ENCODE assay signal across 8 cellular contexts in the genomic region with DNA sequence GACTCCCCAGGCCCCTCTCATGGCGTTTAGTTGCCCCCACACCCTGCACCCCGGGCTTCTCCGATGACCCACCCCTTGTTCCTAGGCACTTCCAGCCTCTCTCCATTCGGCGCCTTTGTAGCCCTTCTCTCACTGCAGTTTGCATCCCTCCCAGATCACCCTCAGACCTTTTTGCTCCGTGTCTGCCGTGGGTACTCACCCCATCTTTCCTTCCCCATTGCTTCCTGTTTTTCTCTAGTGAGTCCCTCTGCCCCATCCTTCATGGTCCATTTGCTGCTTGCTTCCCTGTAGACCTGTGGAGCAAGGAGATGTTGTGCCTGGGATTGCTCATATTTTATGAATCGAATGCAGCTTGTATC. TPM values are rescaled to one million over a fixed set of nuclear protein-coding genes. Genes with fewer than 3 reads are reported as not detected.
DNase-seq lines count a peak whose midpoint lies in the region; ATAC-seq, FAIRE-seq and TF ChIP-seq lines count a peak whose summit lies in the region.

No MANE protein-coding gene starts in this region.

- H3K79me2 ChIP-seq in astrocyte (ENCODE audit: insufficient read depth, low read length) (peaks cover 48% of the 10 kb centered on the region), HepG2 (ENCODE audit: insufficient read depth, low read length) (peaks cover 29% of the 10 kb centered on the region)

- POLR2A ChIA-PET in HepG2 (lab: Yijun Ruan, JAX) = interaction anchor here (0.6 to 1.3 kb wide), 5 partner anchors 17 to 226 kb away, joined by 3 to 5 read pairs (median 3); a partner anchor contains a TSS

- H3K4me2 ChIP-seq in BLaER1 (peak overlapping the region; percentile 82), astrocyte (ENCODE audit: low read length) (peak overlapping the region; percentile 98), HepG2 (ENCODE audit: low read depth, low read length) (peak overlapping the region; percentile 83)

- WGBS in HepG2 (ENCODE audit: low lambda C conversion rate) = under 1% methylated on average over 8 of the region's 8 CpGs
- 0% methylated on average over 7 to 8 of the region's 8 CpGs for WGBS in transverse colon (ENCODE audit: low coverage in 1 of 2), 2 donors

- H3K4me3 Mint-ChIP-seq in astrocyte (ENCODE audit: unreplicated experiment) = peak overlapping the region; percentile 98

- H3K27ac Mint-ChIP-seq in astrocyte (ENCODE audit: unreplicated experiment) = peak overlapping the region; percentile 93

- intact Hi-C loops in HepG2 (cut with micrococcal nuclease; ENCODE audit: unreplicated experiment) (loop anchor here (2.0 to 10.0 kb wide), 2 partner anchors 74 to 228 kb away; a partner anchor contains a TSS), transverse colon (cut with DNase I; ENCODE audit: low total_unique reads) (no loop called here)

- H3K27me3 ChIP-seq in BLaER1 (no peaks in the 10 kb centered on the region), astrocyte (ENCODE audit: insufficient read depth, low read length) (no peaks in the 10 kb centered on the region), HepG2 (ENCODE audit: control insufficient read depth in 1 of 2, insufficient read depth in 2 of 2, low read length in 2 of 2) (no peaks in the 10 kb centered on the region; a peak in 1 of 5 replicates), transverse colon (no peaks in the 10 kb centered on the region)

- TF ChIP-seq EP300 in HepG2 (IDR thresholded peaks at IDR 0.05; ENCODE audit: low read depth in 2 of 2, low read length in 2 of 2) (no peak), HepG2 (CRISPR knock-in tag; IDR thresholded peaks at IDR 0.05; ENCODE audit: borderline replicate concordance) (no peak), transverse colon (IDR thresholded peaks at IDR 0.05; ENCODE audit: low read depth) (no peak)

- H3K27ac ChIP-seq in BLaER1 = peak overlapping the region; percentile 97
- H3K27ac ChIP-seq in astrocyte (ENCODE audit: low read depth, low read length) = peak overlapping the region; percentile 95
- H3K27ac ChIP-seq in HepG2 (ENCODE audit: extremely low read length, insufficient read depth, low read length) = peak overlapping the region; percentile 65
- peak overlapping the region; percentile 80 to 88 (median 86) for H3K27ac ChIP-seq in transverse colon

- H3K4me1 ChIP-seq in BLaER1 (peaks cover 18% of the 10 kb centered on the region), astrocyte (ENCODE audit: insufficient read depth, low read length) (peaks cover 8% of the 10 kb centered on the region), HepG2 (ENCODE audit: insufficient read depth, low read length) (peaks cover 44% of the 10 kb centered on the region), transverse colon (peaks cover 9 to 22% (median 12%) of the 10 kb centered on the region in 4 donors)

- peak; percentile 2 for ATAC-seq in HG03097 (IDR thresholded peaks at IDR 0.05; ENCODE audit: low FRiP score, unreplicated experiment)
- ATAC-seq in HepG2 = peak; percentile 30
- no peak for ATAC-seq in GM18907 (IDR thresholded peaks at IDR 0.05; ENCODE audit: unreplicated experiment)
- no peak for ATAC-seq in HG03439 (IDR thresholded peaks at IDR 0.05; ENCODE audit: unreplicated experiment)

- TF ChIP-seq POLR2A in HepG2 (IDR thresholded peaks at IDR 0.05; ENCODE audit: insufficient read depth in 1 of 2, low read depth in 2 of 2, low read length in 2 of 2) (no peak), transverse colon (IDR thresholded peaks at IDR 0.05) (no peak)

- H3K36me3 Mint-ChIP-seq in astrocyte (ENCODE audit: low read depth, unreplicated experiment) = peaks cover 8% of the 10 kb centered on the region

- H3K9ac ChIP-seq in BLaER1 (peak overlapping the region; percentile 99), astrocyte (ENCODE audit: low read length) (peak overlapping the region; percentile 100), HepG2 (ENCODE audit: insufficient read depth, low read depth, low read length) (peak overlapping the region; percentile 94)

- CTCF ChIA-PET in HepG2 (lab: Yijun Ruan, JAX; ENCODE audit: low intra/inter-chr PET ratio, low total read pairs) = interaction anchor here (3.0 kb wide), 1 partner anchor 115 kb away, joined by 43 read pairs; no protein-coding TSS in a partner anchor

- H3K4me3 ChIP-seq in BLaER1 (peak overlapping the region; percentile 93), astrocyte (ENCODE audit: insufficient read depth, low read depth, low read length) (peak overlapping the region; percentile 93), HepG2 (replicated peaks in 1 of 3; ENCODE audit: insufficient read depth in 1 of 3, low read depth in 2 of 3, low read length in 3 of 3) (peak overlapping the region; percentile 67 to 89 (median 86)), transverse colon (peak overlapping the region; percentile 51 to 85 (median 71))

- in situ Hi-C loops in HepG2 (cut with HindIII; ENCODE audit: extremely low pct_ligation_motif_present, low pct_unique_long_range_greater_than_20kb) = loop anchor here (5.0 kb wide), 1 partner anchor 116 kb away; no protein-coding TSS in a partner anchor
- in situ Hi-C loops in transverse colon (cut with MboI; ENCODE audit: low pct_ligation_motif_present in 1 of 4, low pct_unique_long_range_greater_than_20kb in 1 of 4, low sequenced_read_pairs in 3 of 4) = no loop called here

- no peaks in the 10 kb centered on the region for H3K9me3 Mint-ChIP-seq in astrocyte (ENCODE audit: unreplicated experiment)

- FAIRE-seq in astrocyte (lab: Jason Lieb, UNC) = no peak
- FAIRE-seq in HepG2 (lab: Jason Lieb, UNC) = no peak

- H3K9me3 ChIP-seq in BLaER1 (no peaks in the 10 kb centered on the region), astrocyte (ENCODE audit: insufficient read depth, low read depth, low read length) (no peaks in the 10 kb centered on the region), HepG2 (ENCODE audit: low read length) (no peaks in the 10 kb centered on the region), transverse colon (no peaks in the 10 kb centered on the region)

- no peak for DNase-seq in astrocyte (ENCODE audit: low read depth)
- DNase-seq in HepG2 (ENCODE audit: low spot score) = no peak
- DNase-seq in transverse colon = no peak
- no peak for DNase-seq in hippocampal formation (lab: John Stamatoyannopoulos, UW)

- H4K20me1 ChIP-seq in BLaER1 (peaks cover 29% of the 10 kb centered on the region; the same call in 1 of the 2 replicates), astrocyte (ENCODE audit: insufficient read depth, low read length) (peaks cover 16% of the 10 kb centered on the region), HepG2 (ENCODE audit: insufficient read depth, low read length) (no peaks in the 10 kb centered on the region)

- TF ChIP-seq RAD21 in HepG2 (CRISPR knock-in tag; IDR thresholded peaks at IDR 0.05) = no peak

- peaks cover 44% of the 10 kb centered on the region for H3K36me3 ChIP-seq in BLaER1
- peaks cover 31% of the 10 kb centered on the region for H3K36me3 ChIP-seq in astrocyte (ENCODE audit: insufficient read depth, low read length)
- peaks cover 0 to 33% of the 10 kb centered on the region in 2 experiments; a peak in 4 of 5 replicates for H3K36me3 ChIP-seq in HepG2 (replicated peaks in 1 of 2; ENCODE audit: control insufficient read depth in 1 of 2, insufficient read depth in 2 of 2, low read length in 2 of 2)
- H3K36me3 ChIP-seq in transverse colon = peaks cover 0 to 14% (median 3%) of the 10 kb centered on the region in 4 donors

- H3K27me3 Mint-ChIP-seq in astrocyte (ENCODE audit: low read depth, unreplicated experiment) = no peaks in the 10 kb centered on the region

- TF ChIP-seq CTCF in astrocyte (IDR thresholded peaks at IDR 0.05; ENCODE audit: insufficient read depth, low read depth, low read length) = no peak
- no peak for TF ChIP-seq CTCF in HepG2 (CRISPR knock-in tag; IDR thresholded peaks at IDR 0.05)
- TF ChIP-seq CTCF in transverse colon (IDR thresholded peaks at IDR 0.05) = no peak

- H2AFZ ChIP-seq in astrocyte (ENCODE audit: low read depth, low read length) (peak overlapping the region; percentile 83), HepG2 (ENCODE audit: low read length) (no peak overlapping the region)

- no TSS peak for BruUV-seq in HepG2 (replicated peaks; lab: Mats Ljungman, UMichigan)

- peaks cover 18% of the 10 kb centered on the region for H3K4me1 Mint-ChIP-seq in astrocyte (ENCODE audit: low read depth, unreplicated experiment)

RNA-seq across cellular contexts. Expression of a gene that starts 0.6 kb away (rescaled TPM):
- total RNA-seq in astrocyte (58.2 and 62.9 TPM in 2 replicates), HepG2 (2016; rRNA removed; fragmentation: Illumina TruSeq; extraction: Trizol) (59.1 and 78.9 TPM in 2 replicates), transverse colon (10 to 100 TPM in 3 of 4 donors, 1 to 10 TPM in 1; 3.6 to 31.6 (median 23.5) TPM)
- total RNA-seq in HepG2 (2016; cell fraction: cytosol; rRNA removed; fragmentation: Illumina TruSeq; extraction: Trizol; ENCODE audit: low read depth) = 21.7 and 21.9 TPM in 2 replicates
- total RNA-seq in HepG2 (2016; cell fraction: insoluble cytoplasmic fraction; rRNA removed; fragmentation: Illumina TruSeq; extraction: Trizol) = 60.4 and 77.7 TPM in 2 replicates
- total RNA-seq in HepG2 (2016; cell fraction: membrane; rRNA removed; fragmentation: Illumina TruSeq; extraction: Trizol) = 70.7 and 70.9 TPM in 2 replicates
- total RNA-seq in HepG2 (2016; cell fraction: nucleus; rRNA removed; fragmentation: Illumina TruSeq; extraction: Trizol) = 25.9 and 30.2 TPM in 2 replicates
- polyA plus RNA-seq in HepG2 (2011; rRNA removed) = 23.8 and 30.0 TPM in 2 replicates
- polyA plus RNA-seq in HepG2 (2011; cell fraction: cytosol; rRNA removed) = 14.5 and 20.1 TPM in 2 replicates
- polyA plus RNA-seq in HepG2 (2011; cell fraction: nucleus; rRNA removed) = 6.9 and 11.4 TPM in 2 replicates
- 28.0 and 41.3 TPM in 2 replicates for polyA plus RNA-seq in HepG2 (2012)
- polyA plus RNA-seq in HepG2 (2016; cell fraction: cytosol; fragmentation: Illumina TruSeq; extraction: Trizol; ENCODE audit: low read depth) = 25.3 and 34.4 TPM in 2 replicates
- 102 and 104 TPM in 2 replicates for polyA plus RNA-seq in HepG2 (2016; cell fraction: insoluble cytoplasmic fraction; fragmentation: Illumina TruSeq; extraction: Trizol; ENCODE audit: low read depth)
- polyA plus RNA-seq in HepG2 (2016; cell fraction: membrane; fragmentation: Illumina TruSeq; extraction: Trizol; ENCODE audit: low read depth) = 69.0 and 73.4 TPM in 2 replicates
- polyA plus RNA-seq in HepG2 (2016; cell fraction: nucleus; fragmentation: Illumina TruSeq; extraction: Trizol; ENCODE audit: insufficient read depth, low read depth) = 52.9 and 57.8 TPM in 2 replicates
- polyA minus RNA-seq in HepG2 (2011; rRNA and poly(A)+ RNA removed; ENCODE audit: low replicate concordance) = 11.0 and 13.1 TPM in 2 replicates
- polyA minus RNA-seq in HepG2 (2011; cell fraction: cytosol; rRNA and poly(A)+ RNA removed) = 12.1 and 13.5 TPM in 2 replicates
- polyA minus RNA-seq in HepG2 (2011; cell fraction: nucleus; rRNA and poly(A)+ RNA removed) = 28.7 and 32.8 TPM in 2 replicates

RNA-seq across cellular contexts. Expression of a gene that starts 21.2 kb away (rescaled TPM):
- 0.60 and 0.82 TPM in 2 replicates for total RNA-seq in astrocyte
- total RNA-seq in HepG2 (2016; rRNA removed; fragmentation: Illumina TruSeq; extraction: Trizol) = 0.07 TPM in 2 replicates
- 0.40 and 0.79 TPM in 2 replicates for total RNA-seq in HepG2 (2016; cell fraction: cytosol; rRNA removed; fragmentation: Illumina TruSeq; extraction: Trizol; ENCODE audit: low read depth)
- total RNA-seq in HepG2 (2016; cell fraction: insoluble cytoplasmic fraction; rRNA removed; fragmentation: Illumina TruSeq; extraction: Trizol) = 0.07 and 0.13 TPM in 2 replicates
- 0.14 and 0.31 TPM in 2 replicates for total RNA-seq in HepG2 (2016; cell fraction: membrane; rRNA removed; fragmentation: Illumina TruSeq; extraction: Trizol)
- total RNA-seq in HepG2 (2016; cell fraction: nucleus; rRNA removed; fragmentation: Illumina TruSeq; extraction: Trizol) = not detected in 2 replicates
- 0.04 and 0.10 TPM in 2 replicates for polyA plus RNA-seq in HepG2 (2011; rRNA removed)
- 0.01 TPM in 1 of 2 replicates, not detected in the other for polyA plus RNA-seq in HepG2 (2011; cell fraction: cytosol; rRNA removed)
- polyA plus RNA-seq in HepG2 (2011; cell fraction: nucleus; rRNA removed) = 0.10 and 0.12 TPM in 2 replicates
- 0.12 TPM in 1 of 2 replicates, not detected in the other for polyA plus RNA-seq in HepG2 (2012)
- polyA plus RNA-seq in HepG2 (2016; cell fraction: cytosol; fragmentation: Illumina TruSeq; extraction: Trizol; ENCODE audit: low read depth) = not detected in 2 replicates
- not detected in 2 replicates for polyA plus RNA-seq in HepG2 (2016; cell fraction: insoluble cytoplasmic fraction; fragmentation: Illumina TruSeq; extraction: Trizol; ENCODE audit: low read depth)
- 0.06 TPM in 1 of 2 replicates, not detected in the other for polyA plus RNA-seq in HepG2 (2016; cell fraction: membrane; fragmentation: Illumina TruSeq; extraction: Trizol; ENCODE audit: low read depth)
- polyA plus RNA-seq in HepG2 (2016; cell fraction: nucleus; fragmentation: Illumina TruSeq; extraction: Trizol; ENCODE audit: insufficient read depth, low read depth) = not detected in 2 replicates
- polyA minus RNA-seq in HepG2 (2011; rRNA and poly(A)+ RNA removed; ENCODE audit: low replicate concordance) = 0.18 and 0.89 TPM in 2 replicates
- not detected in 2 replicates for polyA minus RNA-seq in HepG2 (2011; cell fraction: cytosol; rRNA and poly(A)+ RNA removed)
- polyA minus RNA-seq in HepG2 (2011; cell fraction: nucleus; rRNA and poly(A)+ RNA removed) = 0.25 and 0.39 TPM in 2 replicates
- under 1 TPM in 2 of 4 donors, not detected in 2; 0.16 to 0.55 TPM for total RNA-seq in transverse colon

RNA-seq across cellular contexts. Expression of a gene that starts 22.5 kb away (rescaled TPM):
- total RNA-seq in astrocyte (not detected in 2 replicates), HepG2 (2016; rRNA removed; fragmentation: Illumina TruSeq; extraction: Trizol) (0.34 and 0.53 TPM in 2 replicates), transverse colon (under 1 TPM in 1 of 4 donors, not detected in 3; 0.16 TPM)
- 0.09 and 0.10 TPM in 2 replicates for total RNA-seq in HepG2 (2016; cell fraction: cytosol; rRNA removed; fragmentation: Illumina TruSeq; extraction: Trizol; ENCODE audit: low read depth)
- total RNA-seq in HepG2 (2016; cell fraction: insoluble cytoplasmic fraction; rRNA removed; fragmentation: Illumina TruSeq; extraction: Trizol) = 0.43 and 0.48 TPM in 2 replicates
- total RNA-seq in HepG2 (2016; cell fraction: membrane; rRNA removed; fragmentation: Illumina TruSeq; extraction: Trizol) = 0.31 and 0.40 TPM in 2 replicates
- 0.40 and 0.41 TPM in 2 replicates for total RNA-seq in HepG2 (2016; cell fraction: nucleus; rRNA removed; fragmentation: Illumina TruSeq; extraction: Trizol)
- polyA plus RNA-seq in HepG2 (2011; rRNA removed) = 4.3 and 4.4 TPM in 2 replicates
- 3.6 and 4.3 TPM in 2 replicates for polyA plus RNA-seq in HepG2 (2011; cell fraction: cytosol; rRNA removed)
- 2.2 and 2.4 TPM in 2 replicates for polyA plus RNA-seq in HepG2 (2011; cell fraction: nucleus; rRNA removed)
- 1.3 and 3.2 TPM in 2 replicates for polyA plus RNA-seq in HepG2 (2012)
- polyA plus RNA-seq in HepG2 (2016; cell fraction: cytosol; fragmentation: Illumina TruSeq; extraction: Trizol; ENCODE audit: low read depth) = 0.07 and 0.08 TPM in 2 replicates
- polyA plus RNA-seq in HepG2 (2016; cell fraction: insoluble cytoplasmic fraction; fragmentation: Illumina TruSeq; extraction: Trizol; ENCODE audit: low read depth) = 0.39 and 0.40 TPM in 2 replicates
- 0.13 and 0.19 TPM in 2 replicates for polyA plus RNA-seq in HepG2 (2016; cell fraction: membrane; fragmentation: Illumina TruSeq; extraction: Trizol; ENCODE audit: low read depth)
- polyA plus RNA-seq in HepG2 (2016; cell fraction: nucleus; fragmentation: Illumina TruSeq; extraction: Trizol; ENCODE audit: insufficient read depth, low read depth) = 0.59 and 0.72 TPM in 2 replicates
- 9.6 TPM in 1 of 2 replicates, not detected in the other for polyA minus RNA-seq in HepG2 (2011; rRNA and poly(A)+ RNA removed; ENCODE audit: low replicate concordance)
- polyA minus RNA-seq in HepG2 (2011; cell fraction: cytosol; rRNA and poly(A)+ RNA removed) = 4.5 and 5.2 TPM in 2 replicates
- 1.5 and 1.9 TPM in 2 replicates for polyA minus RNA-seq in HepG2 (2011; cell fraction: nucleus; rRNA and poly(A)+ RNA removed)

RNA-seq across cellular contexts. Expression of a gene that starts 36.6 kb away (rescaled TPM):
- total RNA-seq in astrocyte (not detected in 2 replicates), HepG2 (2016; rRNA removed; fragmentation: Illumina TruSeq; extraction: Trizol) (0.11 and 0.20 TPM in 2 replicates), transverse colon (not detected)
- 0.10 and 0.18 TPM in 2 replicates for total RNA-seq in HepG2 (2016; cell fraction: cytosol; rRNA removed; fragmentation: Illumina TruSeq; extraction: Trizol; ENCODE audit: low read depth)
- 0.24 and 0.26 TPM in 2 replicates for total RNA-seq in HepG2 (2016; cell fraction: insoluble cytoplasmic fraction; rRNA removed; fragmentation: Illumina TruSeq; extraction: Trizol)
- total RNA-seq in HepG2 (2016; cell fraction: membrane; rRNA removed; fragmentation: Illumina TruSeq; extraction: Trizol) = 0.09 TPM in 1 of 2 replicates, not detected in the other
- total RNA-seq in HepG2 (2016; cell fraction: nucleus; rRNA removed; fragmentation: Illumina TruSeq; extraction: Trizol) = 0.16 TPM in 2 replicates
- 12.8 and 20.4 TPM in 2 replicates for polyA plus RNA-seq in HepG2 (2011; rRNA removed)
- 13.9 and 25.5 TPM in 2 replicates for polyA plus RNA-seq in HepG2 (2011; cell fraction: cytosol; rRNA removed)
- polyA plus RNA-seq in HepG2 (2011; cell fraction: nucleus; rRNA removed) = 5.3 and 10.7 TPM in 2 replicates
- 5.5 and 7.2 TPM in 2 replicates for polyA plus RNA-seq in HepG2 (2012)
- polyA plus RNA-seq in HepG2 (2016; cell fraction: cytosol; fragmentation: Illumina TruSeq; extraction: Trizol; ENCODE audit: low read depth) = 0.09 TPM in 1 of 2 replicates, not detected in the other
- 0.15 TPM in 1 of 2 replicates, not detected in the other for polyA plus RNA-seq in HepG2 (2016; cell fraction: insoluble cytoplasmic fraction; fragmentation: Illumina TruSeq; extraction: Trizol; ENCODE audit: low read depth)
- polyA plus RNA-seq in HepG2 (2016; cell fraction: membrane; fragmentation: Illumina TruSeq; extraction: Trizol; ENCODE audit: low read depth) = 0.10 and 0.13 TPM in 2 replicates
- polyA plus RNA-seq in HepG2 (2016; cell fraction: nucleus; fragmentation: Illumina TruSeq; extraction: Trizol; ENCODE audit: insufficient read depth, low read depth) = 0.71 and 0.94 TPM in 2 replicates
- polyA minus RNA-seq in HepG2 (2011; rRNA and poly(A)+ RNA removed; ENCODE audit: low replicate concordance) = 26.1 TPM in 1 of 2 replicates, not detected in the other
- polyA minus RNA-seq in HepG2 (2011; cell fraction: cytosol; rRNA and poly(A)+ RNA removed) = 4.7 and 9.5 TPM in 2 replicates
- polyA minus RNA-seq in HepG2 (2011; cell fraction: nucleus; rRNA and poly(A)+ RNA removed) = 4.5 and 7.5 TPM in 2 replicates

RNA-seq across cellular contexts. Expression of a gene that starts 50.0 kb away (rescaled TPM):
- total RNA-seq in astrocyte = not detected in 2 replicates
- total RNA-seq in HepG2 (2016; rRNA removed; fragmentation: Illumina TruSeq; extraction: Trizol) = 0.09 TPM in 1 of 2 replicates, not detected in the other
- not detected in 2 replicates for total RNA-seq in HepG2 (2016; cell fraction: cytosol; rRNA removed; fragmentation: Illumina TruSeq; extraction: Trizol; ENCODE audit: low read depth)
- total RNA-seq in HepG2 (2016; cell fraction: insoluble cytoplasmic fraction; rRNA removed; fragmentation: Illumina TruSeq; extraction: Trizol) = 0.09 TPM in 1 of 2 replicates, not detected in the other
- not detected in 2 replicates for total RNA-seq in HepG2 (2016; cell fraction: membrane; rRNA removed; fragmentation: Illumina TruSeq; extraction: Trizol)
- total RNA-seq in HepG2 (2016; cell fraction: nucleus; rRNA removed; fragmentation: Illumina TruSeq; extraction: Trizol) = not detected in 2 replicates
- polyA plus RNA-seq in HepG2 (2011; rRNA removed) = 5.6 and 9.2 TPM in 2 replicates
- polyA plus RNA-seq in HepG2 (2011; cell fraction: cytosol; rRNA removed) = 4.4 and 5.5 TPM in 2 replicates
- polyA plus RNA-seq in HepG2 (2011; cell fraction: nucleus; rRNA removed) = 2.0 and 3.7 TPM in 2 replicates
- 1.7 and 2.1 TPM in 2 replicates for polyA plus RNA-seq in HepG2 (2012)
- polyA plus RNA-seq in HepG2 (2016; cell fraction: cytosol; fragmentation: Illumina TruSeq; extraction: Trizol; ENCODE audit: low read depth) = not detected in 2 replicates
- polyA plus RNA-seq in HepG2 (2016; cell fraction: insoluble cytoplasmic fraction; fragmentation: Illumina TruSeq; extraction: Trizol; ENCODE audit: low read depth) = 0.11 TPM in 1 of 2 replicates, not detected in the other
- not detected in 2 replicates for polyA plus RNA-seq in HepG2 (2016; cell fraction: membrane; fragmentation: Illumina TruSeq; extraction: Trizol; ENCODE audit: low read depth)
- polyA plus RNA-seq in HepG2 (2016; cell fraction: nucleus; fragmentation: Illumina TruSeq; extraction: Trizol; ENCODE audit: insufficient read depth, low read depth) = not detected in 2 replicates
- 0.33 and 12.9 TPM in 2 replicates for polyA minus RNA-seq in HepG2 (2011; rRNA and poly(A)+ RNA removed; ENCODE audit: low replicate concordance)
- 1.7 and 5.0 TPM in 2 replicates for polyA minus RNA-seq in HepG2 (2011; cell fraction: cytosol; rRNA and poly(A)+ RNA removed)
- 1.3 and 3.2 TPM in 2 replicates for polyA minus RNA-seq in HepG2 (2011; cell fraction: nucleus; rRNA and poly(A)+ RNA removed)
- under 1 TPM in 1 of 4 donors, not detected in 3; 0.27 TPM for total RNA-seq in transverse colon

Comparison
In these comparisons a context has a peak if more than half of its experiments do, and no peak if none do; other contexts are left out.
1. ATAC-seq: peak in HG03097 (single experiment) and HepG2 (single experiment); none in GM18907 (single experiment) and HG03439 (single experiment).
2. Peak in every context shown above with its lines, with median percentiles within 50 percentile points of each other: H3K27ac ChIP-seq, H3K4me2 ChIP-seq, H3K4me3 ChIP-seq and H3K9ac ChIP-seq.